In genomic region chr1:18902523-18903312, GRCh38 we compare ENCODE assay signal across 1 cellular context.
TF ChIP-seq lines count a peak whose summit lies in the region.

A gene with protein sequence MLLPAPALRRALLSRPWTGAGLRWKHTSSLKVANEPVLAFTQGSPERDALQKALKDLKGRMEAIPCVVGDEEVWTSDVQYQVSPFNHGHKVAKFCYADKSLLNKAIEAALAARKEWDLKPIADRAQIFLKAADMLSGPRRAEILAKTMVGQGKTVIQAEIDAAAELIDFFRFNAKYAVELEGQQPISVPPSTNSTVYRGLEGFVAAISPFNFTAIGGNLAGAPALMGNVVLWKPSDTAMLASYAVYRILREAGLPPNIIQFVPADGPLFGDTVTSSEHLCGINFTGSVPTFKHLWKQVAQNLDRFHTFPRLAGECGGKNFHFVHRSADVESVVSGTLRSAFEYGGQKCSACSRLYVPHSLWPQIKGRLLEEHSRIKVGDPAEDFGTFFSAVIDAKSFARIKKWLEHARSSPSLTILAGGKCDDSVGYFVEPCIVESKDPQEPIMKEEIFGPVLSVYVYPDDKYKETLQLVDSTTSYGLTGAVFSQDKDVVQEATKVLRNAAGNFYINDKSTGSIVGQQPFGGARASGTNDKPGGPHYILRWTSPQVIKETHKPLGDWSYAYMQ (minus strand): TSS chr1:18902555. CDS start chr1:18902523, 32 bp downstream.

TF ChIP-seq in HepG2, 621 proteins besides CTCF, POLR2A, EP300 and RAD21 (continued from another document and continues in another):
- TF ChIP-seq, protein P1, sequence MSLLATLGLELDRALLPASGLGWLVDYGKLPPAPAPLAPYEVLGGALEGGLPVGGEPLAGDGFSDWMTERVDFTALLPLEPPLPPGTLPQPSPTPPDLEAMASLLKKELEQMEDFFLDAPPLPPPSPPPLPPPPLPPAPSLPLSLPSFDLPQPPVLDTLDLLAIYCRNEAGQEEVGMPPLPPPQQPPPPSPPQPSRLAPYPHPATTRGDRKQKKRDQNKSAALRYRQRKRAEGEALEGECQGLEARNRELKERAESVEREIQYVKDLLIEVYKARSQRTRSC (CRISPR knock-in tag; IDR thresholded peaks at IDR 0.05; ENCODE audit: low read depth) = 0 out of 2 replicates have a peak, but pooled peaks have one; percentile 56
- TF ChIP-seq HHEX (CRISPR knock-in tag; IDR thresholded peaks at IDR 0.05) (no peak), ISX (CRISPR knock-in tag; conservative IDR thresholded peaks at IDR 0.05) (no peak), EZH2 (conservative IDR thresholded peaks at IDR 0.05; ENCODE audit: low read depth, low read length) (no peak), HCFC1 (IDR thresholded peaks at IDR 0.05; ENCODE audit: low read depth, low read length) (peak; percentile 32; the same call in 1 of the 2 replicates), PRMT3 (CRISPR knock-in tag; IDR thresholded peaks at IDR 0.05; ENCODE audit: borderline replicate concordance, low read depth) (no peak), MEIS1 (CRISPR knock-in tag; IDR thresholded peaks at IDR 0.05; ENCODE audit: borderline replicate concordance) (peak; percentile 75; the same call in 1 of the 2 replicates), ZBTB8A (CRISPR knock-in tag; IDR thresholded peaks at IDR 0.05; ENCODE audit: borderline replicate concordance, low read depth) (no peak), ESRRA (CRISPR knock-in tag; IDR thresholded peaks at IDR 0.05; ENCODE audit: low read depth) (no peak), GATAD2A (CRISPR knock-in tag; IDR thresholded peaks at IDR 0.05) (no peak), ZNF557 (CRISPR knock-in tag; IDR thresholded peaks at IDR 0.05) (no peak), ZNF468 (CRISPR knock-in tag; IDR thresholded peaks at IDR 0.05) (no peak), SP4 (CRISPR knock-in tag; IDR thresholded peaks at IDR 0.05) (peak; percentile 57; the same call in 1 of the 2 replicates), ARID5B (CRISPR knock-in tag; IDR thresholded peaks at IDR 0.05) (no peak; the same call in 1 of the 2 replicates), REL (CRISPR knock-in tag; conservative IDR thresholded peaks at IDR 0.05) (no peak), ZSCAN20 (CRISPR knock-in tag; IDR thresholded peaks at IDR 0.05; ENCODE audit: borderline replicate concordance) (0 out of 2 replicates have a peak, but pooled peaks have one; percentile 25), ZNF607 (CRISPR knock-in tag; IDR thresholded peaks at IDR 0.05; ENCODE audit: borderline replicate concordance) (peak; percentile 21; the same call in 1 of the 2 replicates), SP1 (IDR thresholded peaks at IDR 0.05) (no peak), SP1 (CRISPR knock-in tag; IDR thresholded peaks at IDR 0.05) (no peak; the same call in 1 of the 2 replicates), YEATS4 (CRISPR knock-in tag; IDR thresholded peaks at IDR 0.05; ENCODE audit: borderline replicate concordance) (peak; percentile 60; the same call in 1 of the 2 replicates), ZNF17 (CRISPR knock-in tag; IDR thresholded peaks at IDR 0.05) (no peak), ZNF768 (CRISPR knock-in tag; IDR thresholded peaks at IDR 0.05) (peak; percentile 49; the same call in 1 of the 2 replicates), ZNF572 (CRISPR knock-in tag; IDR thresholded peaks at IDR 0.05) (no peak), U2AF2 (IDR thresholded peaks at IDR 0.05; ENCODE audit: low read depth, low read length) (no peak), MIER2 (CRISPR knock-in tag; IDR thresholded peaks at IDR 0.05) (no peak), ZNF703 (CRISPR knock-in tag; IDR thresholded peaks at IDR 0.05; ENCODE audit: borderline replicate concordance) (no peak), MTA3 (CRISPR knock-in tag; IDR thresholded peaks at IDR 0.05) (no peak), ZNF510 (CRISPR knock-in tag; IDR thresholded peaks at IDR 0.05; ENCODE audit: low read depth) (peak; percentile 89), NONO (IDR thresholded peaks at IDR 0.05) (peak; percentile 55; the same call in 1 of the 2 replicates), NONO (CRISPR knock-in tag; conservative IDR thresholded peaks at IDR 0.05) (peak; percentile 72), CAMTA2 (CRISPR knock-in tag; IDR thresholded peaks at IDR 0.05; ENCODE audit: borderline replicate concordance) (peak; percentile 80; the same call in 1 of the 2 replicates), ZNF800 (CRISPR knock-in tag; IDR thresholded peaks at IDR 0.05) (peak; percentile 73; the same call in 1 of the 2 replicates), FOXM1 (CRISPR knock-in tag; IDR thresholded peaks at IDR 0.05) (no peak), ZNF230 (CRISPR knock-in tag; IDR thresholded peaks at IDR 0.05) (peak; percentile 60; the same call in 1 of the 2 replicates), ZNF225 (CRISPR knock-in tag; IDR thresholded peaks at IDR 0.05) (peak; percentile 25; the same call in 1 of the 2 replicates), RXRB (CRISPR knock-in tag; IDR thresholded peaks at IDR 0.05; ENCODE audit: borderline replicate concordance) (no peak; the same call in 1 of the 2 replicates), MTF1 (CRISPR knock-in tag; IDR thresholded peaks at IDR 0.05) (no peak), KDM6A (CRISPR knock-in tag; IDR thresholded peaks at IDR 0.05; ENCODE audit: low read depth) (no peak), ZNF451 (CRISPR knock-in tag; IDR thresholded peaks at IDR 0.05) (no peak), TBP (CRISPR knock-in tag; IDR thresholded peaks at IDR 0.05) (no peak), BCL6 (CRISPR knock-in tag; IDR thresholded peaks at IDR 0.05) (no peak; the same call in 1 of the 2 replicates), AKAP8 (CRISPR knock-in tag; IDR thresholded peaks at IDR 0.05) (no peak), GFI1 (CRISPR knock-in tag; IDR thresholded peaks at IDR 0.05; ENCODE audit: borderline replicate concordance) (no peak), ZMAT3 (CRISPR knock-in tag; conservative IDR thresholded peaks at IDR 0.05) (peak; percentile 28; the same call in 1 of the 2 replicates)
- TF ChIP-seq, protein P2, sequence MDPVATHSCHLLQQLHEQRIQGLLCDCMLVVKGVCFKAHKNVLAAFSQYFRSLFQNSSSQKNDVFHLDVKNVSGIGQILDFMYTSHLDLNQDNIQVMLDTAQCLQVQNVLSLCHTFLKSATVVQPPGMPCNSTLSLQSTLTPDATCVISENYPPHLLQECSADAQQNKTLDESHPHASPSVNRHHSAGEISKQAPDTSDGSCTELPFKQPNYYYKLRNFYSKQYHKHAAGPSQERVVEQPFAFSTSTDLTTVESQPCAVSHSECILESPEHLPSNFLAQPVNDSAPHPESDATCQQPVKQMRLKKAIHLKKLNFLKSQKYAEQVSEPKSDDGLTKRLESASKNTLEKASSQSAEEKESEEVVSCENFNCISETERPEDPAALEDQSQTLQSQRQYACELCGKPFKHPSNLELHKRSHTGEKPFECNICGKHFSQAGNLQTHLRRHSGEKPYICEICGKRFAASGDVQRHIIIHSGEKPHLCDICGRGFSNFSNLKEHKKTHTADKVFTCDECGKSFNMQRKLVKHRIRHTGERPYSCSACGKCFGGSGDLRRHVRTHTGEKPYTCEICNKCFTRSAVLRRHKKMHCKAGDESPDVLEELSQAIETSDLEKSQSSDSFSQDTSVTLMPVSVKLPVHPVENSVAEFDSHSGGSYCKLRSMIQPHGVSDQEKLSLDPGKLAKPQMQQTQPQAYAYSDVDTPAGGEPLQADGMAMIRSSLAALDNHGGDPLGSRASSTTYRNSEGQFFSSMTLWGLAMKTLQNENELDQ (CRISPR knock-in tag; IDR thresholded peaks at IDR 0.05; ENCODE audit: borderline replicate concordance) = no peak
- TF ChIP-seq, protein P3, sequence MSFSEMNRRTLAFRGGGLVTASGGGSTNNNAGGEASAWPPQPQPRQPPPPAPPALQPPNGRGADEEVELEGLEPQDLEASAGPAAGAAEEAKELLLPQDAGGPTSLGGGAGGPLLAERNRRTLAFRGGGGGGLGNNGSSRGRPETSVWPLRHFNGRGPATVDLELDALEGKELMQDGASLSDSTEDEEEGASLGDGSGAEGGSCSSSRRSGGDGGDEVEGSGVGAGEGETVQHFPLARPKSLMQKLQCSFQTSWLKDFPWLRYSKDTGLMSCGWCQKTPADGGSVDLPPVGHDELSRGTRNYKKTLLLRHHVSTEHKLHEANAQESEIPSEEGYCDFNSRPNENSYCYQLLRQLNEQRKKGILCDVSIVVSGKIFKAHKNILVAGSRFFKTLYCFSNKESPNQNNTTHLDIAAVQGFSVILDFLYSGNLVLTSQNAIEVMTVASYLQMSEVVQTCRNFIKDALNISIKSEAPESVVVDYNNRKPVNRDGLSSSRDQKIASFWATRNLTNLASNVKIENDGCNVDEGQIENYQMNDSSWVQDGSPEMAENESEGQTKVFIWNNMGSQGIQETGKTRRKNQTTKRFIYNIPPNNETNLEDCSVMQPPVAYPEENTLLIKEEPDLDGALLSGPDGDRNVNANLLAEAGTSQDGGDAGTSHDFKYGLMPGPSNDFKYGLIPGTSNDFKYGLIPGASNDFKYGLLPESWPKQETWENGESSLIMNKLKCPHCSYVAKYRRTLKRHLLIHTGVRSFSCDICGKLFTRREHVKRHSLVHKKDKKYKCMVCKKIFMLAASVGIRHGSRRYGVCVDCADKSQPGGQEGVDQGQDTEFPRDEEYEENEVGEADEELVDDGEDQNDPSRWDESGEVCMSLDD (CRISPR knock-in tag; IDR thresholded peaks at IDR 0.05; ENCODE audit: borderline replicate concordance) = no peak
- TF ChIP-seq, protein P4, sequence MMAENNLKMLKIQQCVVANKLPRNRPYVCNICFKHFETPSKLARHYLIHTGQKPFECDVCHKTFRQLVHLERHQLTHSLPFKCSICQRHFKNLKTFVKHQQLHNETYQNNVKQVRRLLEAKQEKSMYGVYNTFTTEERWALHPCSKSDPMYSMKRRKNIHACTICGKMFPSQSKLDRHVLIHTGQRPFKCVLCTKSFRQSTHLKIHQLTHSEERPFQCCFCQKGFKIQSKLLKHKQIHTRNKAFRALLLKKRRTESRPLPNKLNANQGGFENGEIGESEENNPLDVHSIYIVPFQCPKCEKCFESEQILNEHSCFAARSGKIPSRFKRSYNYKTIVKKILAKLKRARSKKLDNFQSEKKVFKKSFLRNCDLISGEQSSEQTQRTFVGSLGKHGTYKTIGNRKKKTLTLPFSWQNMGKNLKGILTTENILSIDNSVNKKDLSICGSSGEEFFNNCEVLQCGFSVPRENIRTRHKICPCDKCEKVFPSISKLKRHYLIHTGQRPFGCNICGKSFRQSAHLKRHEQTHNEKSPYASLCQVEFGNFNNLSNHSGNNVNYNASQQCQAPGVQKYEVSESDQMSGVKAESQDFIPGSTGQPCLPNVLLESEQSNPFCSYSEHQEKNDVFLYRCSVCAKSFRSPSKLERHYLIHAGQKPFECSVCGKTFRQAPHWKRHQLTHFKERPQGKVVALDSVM (CRISPR knock-in tag; IDR thresholded peaks at IDR 0.05) = peak; percentile 32; the same call in 1 of the 2 replicates
- TF ChIP-seq, protein P5, sequence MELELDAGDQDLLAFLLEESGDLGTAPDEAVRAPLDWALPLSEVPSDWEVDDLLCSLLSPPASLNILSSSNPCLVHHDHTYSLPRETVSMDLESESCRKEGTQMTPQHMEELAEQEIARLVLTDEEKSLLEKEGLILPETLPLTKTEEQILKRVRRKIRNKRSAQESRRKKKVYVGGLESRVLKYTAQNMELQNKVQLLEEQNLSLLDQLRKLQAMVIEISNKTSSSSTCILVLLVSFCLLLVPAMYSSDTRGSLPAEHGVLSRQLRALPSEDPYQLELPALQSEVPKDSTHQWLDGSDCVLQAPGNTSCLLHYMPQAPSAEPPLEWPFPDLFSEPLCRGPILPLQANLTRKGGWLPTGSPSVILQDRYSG (CRISPR knock-in tag; IDR thresholded peaks at IDR 0.05) = no peak
- TF ChIP-seq, protein P6, sequence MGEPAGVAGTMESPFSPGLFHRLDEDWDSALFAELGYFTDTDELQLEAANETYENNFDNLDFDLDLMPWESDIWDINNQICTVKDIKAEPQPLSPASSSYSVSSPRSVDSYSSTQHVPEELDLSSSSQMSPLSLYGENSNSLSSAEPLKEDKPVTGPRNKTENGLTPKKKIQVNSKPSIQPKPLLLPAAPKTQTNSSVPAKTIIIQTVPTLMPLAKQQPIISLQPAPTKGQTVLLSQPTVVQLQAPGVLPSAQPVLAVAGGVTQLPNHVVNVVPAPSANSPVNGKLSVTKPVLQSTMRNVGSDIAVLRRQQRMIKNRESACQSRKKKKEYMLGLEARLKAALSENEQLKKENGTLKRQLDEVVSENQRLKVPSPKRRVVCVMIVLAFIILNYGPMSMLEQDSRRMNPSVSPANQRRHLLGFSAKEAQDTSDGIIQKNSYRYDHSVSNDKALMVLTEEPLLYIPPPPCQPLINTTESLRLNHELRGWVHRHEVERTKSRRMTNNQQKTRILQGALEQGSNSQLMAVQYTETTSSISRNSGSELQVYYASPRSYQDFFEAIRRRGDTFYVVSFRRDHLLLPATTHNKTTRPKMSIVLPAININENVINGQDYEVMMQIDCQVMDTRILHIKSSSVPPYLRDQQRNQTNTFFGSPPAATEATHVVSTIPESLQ (CRISPR knock-in tag; conservative IDR thresholded peaks at IDR 0.05) = no peak
